Comparison of ENCODE assay signal across 15 cellular contexts in genomic region chr5:174056064-174056842, GRCh38. TPM values are rescaled to one million over a fixed set of nuclear protein-coding genes. Genes with fewer than 3 reads are reported as not detected.
DNase-seq lines count a peak whose midpoint lies in the region; TF ChIP-seq lines count a peak whose summit lies in the region.
"Had no signal": no experiment of that assay in that cellular context is flagged by ENCODE, and none has a peak within 500 bp of the region (broad histone marks: within the 10 kb centered on the region; RNA-seq: fewer than 3 reads in every experiment).

No MANE protein-coding gene starts in this region.

- no peak overlapping the region for H3K4me2 ChIP-seq in Karpas-422 (ENCODE audit: low read depth, low read length, poor library complexity, severe bottlenecking)

- DNase-seq in GM10266 (ENCODE audit: extremely low spot score): no peak
- peak; percentile 11 for DNase-seq in RPMI8226
- peak; percentile 57 for DNase-seq in left ventricle myocardium inferior
- DNase-seq in Karpas-422: no peak
- DNase-seq in 8988T: no peak
- no peak for DNase-seq in occipital lobe (lab: John Stamatoyannopoulos, UW)
- DNase-seq: amygdala; CD8-positive, alpha-beta T cell; NCI-H1092 treated with DMSO at 0.1 percent for 48 hours; stomach had no signal

- H3K36me3 ChIP-seq in HEK293 (ENCODE audit: control insufficient read depth in 2 of 2, insufficient read depth in 1 of 2, low read length in 2 of 2) (no peaks in the 10 kb centered on the region), left ventricle myocardium inferior (no peaks in the 10 kb centered on the region), Karpas-422 (ENCODE audit: insufficient read depth, low read length) (no peaks in the 10 kb centered on the region)
- H3K36me3 ChIP-seq: stomach had no signal

- CTCF ChIA-PET in HEK293 (lab: Yijun Ruan, JAX): interaction anchor here (0.6 to 1.6 kb wide), 5 partner anchors 11 to 261 kb away, joined by 3 to 8 read pairs (median 3); partner anchors contain the start of gene NSG2

- H3K4me3 ChIP-seq in HEK293 (ENCODE audit: low read depth, low read length) (no peak overlapping the region), left ventricle myocardium inferior (no peak overlapping the region), Karpas-422 (ENCODE audit: low read length) (no peak overlapping the region)
- H3K4me3 ChIP-seq: skin epidermis, stomach had no signal

- TF ChIP-seq CTCF in GM10266 (IDR thresholded peaks at IDR 0.05; ENCODE audit: control insufficient read depth, insufficient read depth, low read depth, missing control alignments) (peak; percentile 14), HEK293 (tag by site-specific recombination; IDR thresholded peaks at IDR 0.05) (0 out of 2 replicates have a peak, but pooled peaks have one; percentile 10), left ventricle myocardium inferior (IDR thresholded peaks at IDR 0.05; ENCODE audit: borderline replicate concordance) (no peak)

- H3K27me3 ChIP-seq in left ventricle myocardium inferior (ENCODE audit: low read depth): no peaks in the 10 kb centered on the region
- no peaks in the 10 kb centered on the region for H3K27me3 ChIP-seq in Karpas-422 (ENCODE audit: low read length)

- no peak overlapping the region for H2AFZ ChIP-seq in Karpas-422 (ENCODE audit: low read length)

- H3K27ac ChIP-seq in HEK293 (ENCODE audit: extremely low read depth, low read depth, low read length) (no peak overlapping the region), left ventricle myocardium inferior (replicated peaks) (no peak overlapping the region), Karpas-422 (ENCODE audit: low read length) (no peak overlapping the region)
- H3K27ac ChIP-seq: RWPE1, skin epidermis, stomach had no signal

- no peaks in the 10 kb centered on the region for H4K20me1 ChIP-seq in Karpas-422 (ENCODE audit: insufficient read depth, low read depth, low read length)

- H3K9me3 ChIP-seq in HEK293 (ENCODE audit: control insufficient read depth, insufficient read depth, low read depth, low read length): no peaks in the 10 kb centered on the region
- H3K9me3 ChIP-seq in left ventricle myocardium inferior (replicated peaks): peaks cover 10% of the 10 kb centered on the region
- no peaks in the 10 kb centered on the region for H3K9me3 ChIP-seq in Karpas-422 (ENCODE audit: low read length)

- POLR2A ChIA-PET in HEK293 (lab: Yijun Ruan, JAX): no interaction called here

- peaks cover 6% of the 10 kb centered on the region; the same call in 1 of the 2 replicates for H3K4me1 ChIP-seq in HEK293 (ENCODE audit: control insufficient read depth, insufficient read depth, low read length)
- peaks cover 9% of the 10 kb centered on the region for H3K4me1 ChIP-seq in left ventricle myocardium inferior
- H3K4me1 ChIP-seq in Karpas-422 (ENCODE audit: low read length): no peaks in the 10 kb centered on the region
- H3K4me1 ChIP-seq: stomach had no signal

- no peaks in the 10 kb centered on the region for H3K9me2 ChIP-seq in Karpas-422 (replicated peaks; ENCODE audit: insufficient read depth, low read length)

- no peak overlapping the region for H3K9ac ChIP-seq in Karpas-422 (ENCODE audit: low read length)

- no peaks in the 10 kb centered on the region for H3K79me2 ChIP-seq in Karpas-422 (ENCODE audit: low read length)

- intact Hi-C loops in left ventricle myocardium inferior (cut with micrococcal nuclease): no loop called here

TF ChIP-seq in HEK293, 187 proteins besides CTCF, POLR2A, EP300 and RAD21:
- TF ChIP-seq ZNF692 (tag by site-specific recombination; IDR thresholded peaks at IDR 0.05) (0 out of 2 replicates have a peak, but pooled peaks have one; percentile 16), ZNF843 (tag by site-specific recombination; IDR thresholded peaks at IDR 0.05) (peak; percentile 49; the same call in 1 of the 2 replicates), ZNF416 (tag by site-specific recombination; IDR thresholded peaks at IDR 0.05) (no peak), HIC1 (tag by site-specific recombination; IDR thresholded peaks at IDR 0.05) (no peak), ZNF423 (tag by site-specific recombination; IDR thresholded peaks at IDR 0.05) (0 out of 2 replicates have a peak, but pooled peaks have one; percentile 22), ZNF24 (tag by site-specific recombination; IDR thresholded peaks at IDR 0.05) (0 out of 2 replicates have a peak, but pooled peaks have one; percentile 12), ZIC2 (tag by site-specific recombination; IDR thresholded peaks at IDR 0.05) (peak; percentile 64), ZSCAN18 (tag by site-specific recombination; IDR thresholded peaks at IDR 0.05) (no peak), ZNF596 (tag by site-specific recombination; IDR thresholded peaks at IDR 0.05) (peak; percentile 22; the same call in 1 of the 2 replicates), FEZF1 (tag by site-specific recombination; IDR thresholded peaks at IDR 0.05) (peak; percentile 90), ZNF660 (tag by site-specific recombination; IDR thresholded peaks at IDR 0.05) (peak; percentile 9; the same call in 1 of the 2 replicates)

RNA-seq across cellular contexts. Expression of gene NSG2, which starts 10.7 kb away (rescaled TPM):
- 0.08 TPM for total RNA-seq in left ventricle myocardium inferior
- not detected in 2 replicates for total RNA-seq in Karpas-422 (2014; rRNA removed; shearing (Covaris generic); ENCODE audit: low replicate concordance)
- 565 TPM for total RNA-seq in occipital lobe
- total RNA-seq: CD8-positive, alpha-beta T cell; HT1080; omental fat pad had no signal

Comparison
In these comparisons a context has a peak if more than half of its experiments do, and no peak if none do; other contexts are left out.
1. DNase-seq: peak in RPMI8226 (single experiment) and left ventricle myocardium inferior (single experiment); none in GM10266 (single experiment), Karpas-422 (single experiment), 8988T (single experiment) and occipital lobe (single experiment).
2. RNA of gene NSG2, which starts 10.7 kb away (total RNA-seq): 565 TPM in occipital lobe (single experiment); 0.08 TPM in left ventricle myocardium inferior (single experiment) and not detected in Karpas-422; every median in the first group is over 100 times any median in the second.